Comparison of ENCODE assay signal across 8 cellular contexts in the genomic region with DNA sequence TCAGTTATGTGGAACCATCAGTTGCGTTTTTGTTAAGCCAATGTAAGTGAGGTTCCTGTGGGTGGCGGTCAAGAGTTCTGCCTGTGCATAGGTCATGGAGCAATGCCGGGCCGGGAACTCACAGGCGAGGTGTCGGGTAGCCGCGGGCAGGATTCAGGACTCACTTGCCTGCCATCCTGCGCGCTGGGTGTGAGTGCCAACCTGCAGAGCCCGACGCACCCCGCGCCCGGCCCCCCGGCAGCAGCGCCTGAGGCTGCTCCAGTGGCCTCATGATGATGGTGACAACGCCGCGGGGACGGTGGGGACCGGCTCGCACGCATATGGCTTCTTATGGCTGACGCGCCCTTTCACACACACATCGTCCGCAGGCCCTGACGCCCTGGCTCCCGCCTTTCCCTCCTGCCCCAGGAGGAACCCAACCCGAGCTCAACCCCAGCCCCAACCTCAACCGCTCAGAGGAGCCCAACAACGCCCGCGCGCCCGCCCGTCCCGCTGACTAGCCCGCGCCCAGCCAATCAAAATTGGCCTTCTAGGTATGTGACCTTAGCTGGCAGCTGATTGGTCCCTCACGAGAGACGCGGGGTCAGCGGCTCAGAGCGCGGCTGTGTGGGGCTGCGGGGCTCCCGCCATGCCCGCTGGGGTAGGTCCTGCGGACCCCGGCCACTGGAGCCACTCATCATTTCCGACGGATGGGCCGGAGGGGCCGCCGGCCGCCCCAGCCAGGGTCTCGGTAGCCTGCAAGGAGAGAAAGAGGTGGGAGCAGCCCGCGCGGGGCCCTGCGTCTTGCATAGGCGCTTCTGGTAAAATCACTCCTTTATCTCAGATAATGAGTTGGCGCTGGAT. TPM values are rescaled to one million over a fixed set of nuclear protein-coding genes. Genes with fewer than 3 reads are reported as not detected.
DNase-seq lines count a peak whose midpoint lies in the region; ATAC-seq and TF ChIP-seq lines count a peak whose summit lies in the region.

A gene with protein sequence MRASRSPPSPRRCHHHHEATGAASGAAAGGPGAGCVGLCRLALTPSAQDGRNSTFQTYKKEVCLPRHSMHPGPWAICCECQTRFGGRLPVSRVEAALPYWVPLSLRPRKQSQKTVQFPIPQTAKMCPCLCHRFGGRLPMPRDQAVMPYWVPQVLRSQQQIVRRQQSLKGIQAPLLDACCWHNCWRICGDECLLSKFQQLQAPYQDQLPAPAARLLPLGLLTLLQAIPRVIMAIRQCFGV (minus strand): TSS at position 470 of the 843 bp plus-strand sequence. CDS start 150 bp downstream, at position 320.

- peaks cover 16 to 38% (median 18%) of the 10 kb centered on the region in 3 donors for H3K4me1 ChIP-seq in skeletal muscle tissue (ENCODE audit: control insufficient read depth in 3 of 3, insufficient read depth in 3 of 3, low read length in 3 of 3)

- H3K9me3 ChIP-seq in iPS-18c (ENCODE audit: control insufficient read depth, insufficient read depth, low read length), result no peaks in the 10 kb centered on the region
- H3K9me3 ChIP-seq in skeletal muscle tissue (ENCODE audit: control insufficient read depth in 3 of 3, low read length in 3 of 3), result no peaks in the 10 kb centered on the region

- H3K27ac ChIP-seq in VCaP (peak within 1 kb of the TSS; percentile 55), skeletal muscle tissue (ENCODE audit: low read depth, low read length) (peak within 1 kb of the TSS; percentile 87)

- H3K9ac ChIP-seq in skeletal muscle tissue (ENCODE audit: low read depth in 1 of 3, low read length in 3 of 3), result peak within 1 kb of the TSS; percentile 97 to 99 (median 99)

- H3K4me3 ChIP-seq in iPS-18c (ENCODE audit: insufficient read depth, low read depth, low read length) (peak within 1 kb of the TSS; percentile 87), skeletal muscle tissue (ENCODE audit: low read length in 3 of 3) (peak within 1 kb of the TSS; percentile 88 to 95 (median 91))

- in situ Hi-C loops in T47D (cut with HindIII; ENCODE audit: low pct_unique_long_range_greater_than_20kb, low sequenced_read_pairs), result no loop called here

- TF ChIP-seq CTCF in VCaP (conservative IDR thresholded peaks at IDR 0.05), result peak; percentile 31

- ATAC-seq in GM18873 (IDR thresholded peaks at IDR 0.05; ENCODE audit: low FRiP score, unreplicated experiment) (peak; percentile 83), HG03135 (IDR thresholded peaks at IDR 0.05; ENCODE audit: unreplicated experiment) (peak; percentile 92)

- H3K27me3 ChIP-seq in skeletal muscle tissue (ENCODE audit: control insufficient read depth in 3 of 3, insufficient read depth in 3 of 3, low read length in 3 of 3), result no peaks in the 10 kb centered on the region

- peaks cover 0 to 6% (median 0%) of the 10 kb centered on the region in 3 donors for H3K36me3 ChIP-seq in skeletal muscle tissue (ENCODE audit: control insufficient read depth in 3 of 3, insufficient read depth in 3 of 3, low read length in 3 of 3)

- peak; percentile 100 for DNase-seq in AG08396 (ENCODE audit: low spot score)
- peak; percentile 96 for DNase-seq in NCI-H2171 treated with DMSO at 0.1 percent for 48 hours (lab: John Stamatoyannopoulos, UW)
- peak; percentile 98 to 100 for DNase-seq in T47D (ENCODE audit: low read depth in 1 of 2, low spot score in 1 of 2)

RNA-seq across cellular contexts. Expression of the gene that starts here (rescaled TPM):
- 2.6 TPM for total RNA-seq in skeletal muscle tissue

Comparison
In these comparisons a context has a peak if more than half of its experiments do, and no peak if none do; other contexts are left out.
1. Peak in every context shown above with its lines: DNase-seq, ATAC-seq, H3K4me3 ChIP-seq and H3K27ac ChIP-seq.